Comparison of ENCODE assay signal across 8 cellular contexts in genomic region chr22:38397189-38398097, GRCh38. TPM values are rescaled to one million over a fixed set of nuclear protein-coding genes. Genes with fewer than 3 reads are reported as not detected.
DNase-seq lines count a peak whose midpoint lies in the region; ATAC-seq, FAIRE-seq and TF ChIP-seq lines count a peak whose summit lies in the region.

No MANE protein-coding gene starts in this region.

- TF ChIP-seq POLR2A in GM12891 (IDR thresholded peaks at IDR 0.05; ENCODE audit: low read depth, low read length), result no peak

- no peaks in the 10 kb centered on the region for H3K9me3 Mint-ChIP-seq in progenitor cell of endocrine pancreas (ENCODE audit: low read depth)

- DNase-seq in GM12891 (ENCODE audit: insufficient read length, low spot score) (no peak), LHCN-M2 (ENCODE audit: low read depth) (peak; percentile 49), cardiac septum (ENCODE audit: low spot score) (peak; percentile 88), progenitor cell of endocrine pancreas (ENCODE audit: low spot score, unreplicated experiment) (no peak), cerebellum (ENCODE audit: low spot score) (no peak)
- peak; percentile 17 for DNase-seq in activated effector memory CD4-positive, alpha-beta T cell treated with Interleukin-2 at 50 U/mL for 16 hours

- intact Hi-C loops in cardiac septum (cut with DNase I), result loop anchor here (5.0 kb wide), 1 partner anchor 130 kb away; no protein-coding TSS in a partner anchor

- peak; percentile 28 for FAIRE-seq in GM12891 (lab: Jason Lieb, UNC)

- no peak for ATAC-seq in GM21717 (IDR thresholded peaks at IDR 0.05; ENCODE audit: unreplicated experiment)
- ATAC-seq in GM18511 (IDR thresholded peaks at IDR 0.05; ENCODE audit: unreplicated experiment), result no peak

- H3K27me3 Mint-ChIP-seq in progenitor cell of endocrine pancreas, result no peaks in the 10 kb centered on the region

- H3K4me1 Mint-ChIP-seq in progenitor cell of endocrine pancreas (ENCODE audit: low read depth), result peaks cover 62% of the 10 kb centered on the region

- no peak for TF ChIP-seq CTCF in progenitor cell of endocrine pancreas (IDR thresholded peaks at IDR 0.05; ENCODE audit: unreplicated experiment)

- peak overlapping the region; percentile 84 for H3K4me3 Mint-ChIP-seq in progenitor cell of endocrine pancreas (ENCODE audit: low read depth)

- peak overlapping the region; percentile 97 for H3K27ac Mint-ChIP-seq in progenitor cell of endocrine pancreas

- H3K36me3 Mint-ChIP-seq in progenitor cell of endocrine pancreas (ENCODE audit: insufficient read depth), result no peaks in the 10 kb centered on the region

TF ChIP-seq in GM12891, 5 proteins besides CTCF, POLR2A, EP300 and RAD21:
- TF ChIP-seq POU2F2 (IDR thresholded peaks at IDR 0.05; ENCODE audit: low read depth, low read length), result no peak
- TF ChIP-seq SPI1 (IDR thresholded peaks at IDR 0.05; ENCODE audit: low read depth, low read length), result no peak
- TF ChIP-seq POLR2AphosphoS5 (IDR thresholded peaks at IDR 0.05; ENCODE audit: low read depth, low read length), result no peak
- TF ChIP-seq TAF1 (IDR thresholded peaks at IDR 0.05; ENCODE audit: low read depth, low read length), result no peak
- no peak for TF ChIP-seq PAX5 (IDR thresholded peaks at IDR 0.05; ENCODE audit: insufficient read depth, low read length, severe bottlenecking)
TF ChIP-seq in GM12891: peak in this region for 0.

RNA-seq across cellular contexts. Expression of gene KCNJ4, which starts 57.6 kb away (rescaled TPM):
- polyA plus RNA-seq in GM12891 (2012; ENCODE audit: low read depth, missing spikeins), result not detected
- total RNA-seq in LHCN-M2 (2014; rRNA removed), result not detected in 2 replicates
- not detected for polyA plus RNA-seq in LHCN-M2 (2012)
- 67.8 TPM for total RNA-seq in cardiac septum
- total RNA-seq in progenitor cell of endocrine pancreas, result 1.7 and 2.2 TPM in 2 replicates
- total RNA-seq in cerebellum, result 1.00 TPM

Comparison
In these comparisons a context has a peak if more than half of its experiments do, and no peak if none do; other contexts are left out.
1. DNase-seq: peak in LHCN-M2 (single experiment), activated effector memory CD4-positive, alpha-beta T cell treated with Interleukin-2 at 50 U/mL for 16 hours (single experiment) and cardiac septum (single experiment); none in GM12891 (single experiment), progenitor cell of endocrine pancreas (single experiment) and cerebellum (single experiment).
2. RNA of gene KCNJ4, which starts 57.6 kb away (total RNA-seq): 67.8 TPM in cardiac septum (single experiment); 1.7 to 2.2 TPM in progenitor cell of endocrine pancreas, 1.00 TPM in cerebellum (single experiment) and not detected in LHCN-M2; every median in the first group is over 10 times any median in the second.